ENCODE assay signal across 19 cellular contexts in the genomic region with DNA sequence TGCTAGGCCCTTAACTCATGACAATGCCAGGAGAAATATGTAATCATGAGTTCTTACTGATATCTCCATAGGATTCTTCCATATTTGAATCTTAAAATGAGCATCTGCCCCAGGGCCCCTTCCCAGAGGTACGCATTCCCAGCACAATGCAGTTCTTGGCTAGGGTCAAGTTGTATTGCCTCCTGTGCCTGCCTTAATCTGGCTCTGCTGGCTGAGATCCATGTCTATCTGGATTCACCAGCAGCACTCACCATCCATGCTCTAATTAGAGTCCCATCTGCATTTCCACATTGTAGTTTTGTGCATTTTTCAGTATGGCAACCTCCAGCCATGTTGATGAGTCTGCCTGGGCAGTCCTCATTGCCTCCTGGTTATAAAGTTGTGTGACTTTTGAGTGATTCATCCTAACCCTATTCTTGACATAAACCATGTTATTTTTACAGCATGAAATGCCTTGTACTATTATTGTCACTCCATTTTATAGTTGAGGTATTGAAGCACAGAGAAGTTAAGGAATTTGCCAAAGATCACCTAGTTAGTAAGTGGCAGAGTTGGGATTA. TPM values are rescaled to one million over a fixed set of nuclear protein-coding genes. Genes with fewer than 3 reads are reported as not detected.
DNase-seq lines count a peak whose midpoint lies in the region; ATAC-seq and TF ChIP-seq lines count a peak whose summit lies in the region.
"Had no signal": no experiment of that assay in that cellular context is flagged by ENCODE, and none has a peak within 500 bp of the region (broad histone marks: within the 10 kb centered on the region; RNA-seq: fewer than 3 reads in every experiment).

No MANE protein-coding gene starts in this region.

- no peak for TF ChIP-seq CTCF in fibroblast of mammary gland (conservative IDR thresholded peaks at IDR 0.05; ENCODE audit: control insufficient read depth, insufficient read depth, low read depth, low read length)
- TF ChIP-seq CTCF in right lobe of liver (IDR thresholded peaks at IDR 0.05), result no peak

- intact Hi-C loops in right lobe of liver (cut with DNase I), result no loop called here

- no peak for ATAC-seq in right lobe of liver
- ATAC-seq in HG03159 (IDR thresholded peaks at IDR 0.05; ENCODE audit: unreplicated experiment), result no peak
- ATAC-seq: activated naive CD4-positive, alpha-beta T cell treated with anti-CD3 and anti-CD28 coated beads, Interleukin-2, amount 50 U/mL, for 72 hours; stimulated activated naive B cell treated with anti-CD40 and anti-IgM and Interleukin-4, amounts not matched to agents 10 μg/mL and 1 μg/mL and 100 μg/mL, for 72 hours had no signal

- H3K4me3 ChIP-seq in fibroblast of mammary gland (ENCODE audit: control insufficient read depth, low read depth, low read length) (no peak overlapping the region), skeletal muscle satellite cell (ENCODE audit: low read length) (no peak overlapping the region), right lobe of liver (no peak overlapping the region)
- H3K4me3 ChIP-seq: thyroid gland had no signal

- DNase-seq in NCI-H1694 (lab: John Stamatoyannopoulos, UW) (peak; percentile 7), NCI-H1694 treated with DMSO at 0.1 percent for 48 hours (lab: John Stamatoyannopoulos, UW) (no peak), NCI-H446 (lab: John Stamatoyannopoulos, UW) (peak; percentile 38 to 83), fibroblast of mammary gland (ENCODE audit: low read depth) (peak; percentile 46), NCI-H510A treated with DMSO at 0.1 percent for 48 hours (lab: John Stamatoyannopoulos, UW) (no peak), right lobe of liver (no peak)
- DNase-seq: 8988T; activated CD4-positive, CD25-positive, alpha-beta regulatory T cell; Caco-2; cortex of kidney; Kasumi-1; NCI-H1417 treated with DMSO at 0.1 percent for 48 hours; nucleus accumbens; stimulated activated naive B cell treated with anti-CD40 and anti-IgM and Interleukin-4, amounts not matched to agents 10 μg/mL and 1 μg/mL and 100 μg/mL, for 72 hours; T-helper 9 cell; thyroid gland had no signal

- no peak for TF ChIP-seq POLR2A in right lobe of liver (IDR thresholded peaks at IDR 0.05)

- no peak overlapping the region for H3K27ac ChIP-seq in right lobe of liver

- H3K9me3 ChIP-seq in skeletal muscle satellite cell (replicated peaks; ENCODE audit: low read length) (no peaks in the 10 kb centered on the region), right lobe of liver (no peaks in the 10 kb centered on the region)
- H3K9me3 ChIP-seq: Caco-2, thyroid gland had no signal

- H3K27me3 ChIP-seq in skeletal muscle satellite cell (ENCODE audit: control insufficient read depth, insufficient read depth, low read length) (no peaks in the 10 kb centered on the region), right lobe of liver (no peaks in the 10 kb centered on the region)
- H3K27me3 ChIP-seq: thyroid gland had no signal

- H3K9ac ChIP-seq in skeletal muscle satellite cell (ENCODE audit: low read depth, low read length), result no peak overlapping the region

- H3K4me2 ChIP-seq in skeletal muscle satellite cell (ENCODE audit: low read length), result peak overlapping the region; percentile 46

- no CpG with 5 or more reads among the region's 1 CpG for WGBS in right lobe of liver (ENCODE audit: insufficient coverage, low coverage, low lambda C conversion rate, missing lambda C conversion rate)

- peaks cover 1% of the 10 kb centered on the region for H3K36me3 ChIP-seq in skeletal muscle satellite cell (ENCODE audit: insufficient read depth, low read length)
- H3K36me3 ChIP-seq in right lobe of liver, result no peaks in the 10 kb centered on the region
- H3K36me3 ChIP-seq: thyroid gland had no signal

- peaks cover 21% of the 10 kb centered on the region for H3K4me1 ChIP-seq in skeletal muscle satellite cell (ENCODE audit: control insufficient read depth, insufficient read depth, low read length)
- no peaks in the 10 kb centered on the region for H3K4me1 ChIP-seq in right lobe of liver
- H3K4me1 ChIP-seq: Caco-2 had no signal

RNA-seq across cellular contexts. Expression of a gene that starts 55.9 kb away (rescaled TPM):
- 27.1 and 28.9 TPM in 2 replicates for total RNA-seq in skeletal muscle satellite cell (2012; rRNA removed)
- 10 to 100 TPM in 1 of 6 experiments, 1 to 10 TPM in 5; 4.0 to 12.5 (median 8.0) TPM for total RNA-seq in right lobe of liver

Comparison
In these comparisons a context has a peak if more than half of its experiments do, and no peak if none do; other contexts are left out.
1. DNase-seq: peak in NCI-H1694 (single experiment), NCI-H446 (2 of 2) and fibroblast of mammary gland (single experiment); none in NCI-H1694 treated with DMSO at 0.1 percent for 48 hours (single experiment), NCI-H510A treated with DMSO at 0.1 percent for 48 hours (single experiment) and right lobe of liver (0 of 3).